ENCODE assay signal across 8 cellular contexts in genomic region chr16:87850009-87851006, GRCh38. TPM values are rescaled to one million over a fixed set of nuclear protein-coding genes. Genes with fewer than 3 reads are reported as not detected.
DNase-seq lines count a peak whose midpoint lies in the region; ATAC-seq, FAIRE-seq and TF ChIP-seq lines count a peak whose summit lies in the region.

No MANE protein-coding gene starts in this region.

- H3K9me2 ChIP-seq in PC-3 (replicated peaks; ENCODE audit: low read length): no peaks in the 10 kb centered on the region

- H2AFZ ChIP-seq in PC-3 (ENCODE audit: low read length): no peak overlapping the region

- BruUV-seq in PC-3 (replicated peaks; lab: Mats Ljungman, UMichigan): no TSS peak

- POLR2A ChIA-PET in PC-3 (lab: Charles Lee; ENCODE audit: unreplicated experiment): no interaction called here

- TF ChIP-seq CTCF in PC-3 (conservative IDR thresholded peaks at IDR 0.05; ENCODE audit: low read depth, low read length) (peak; percentile 83), fibroblast of mammary gland (conservative IDR thresholded peaks at IDR 0.05; ENCODE audit: control insufficient read depth, insufficient read depth, low read depth, low read length) (peak; percentile 78), ovary (IDR thresholded peaks at IDR 0.05) (peak; percentile 41 to 82 (median 81)), vagina (IDR thresholded peaks at IDR 0.05) (peak; percentile 82 to 86 (median 86))

- 50 to 52% (median 52%) methylated on average over 21 to 25 of the region's 25 CpGs for WGBS in ovary, 3 donors

- peaks cover 88% of the 10 kb centered on the region for H3K79me2 ChIP-seq in PC-3 (ENCODE audit: low read length)

- H4K20me1 ChIP-seq in PC-3 (ENCODE audit: low read length): peaks cover 3% of the 10 kb centered on the region; the same call in 1 of the 2 replicates

- peaks cover 50% of the 10 kb centered on the region for H3K36me3 ChIP-seq in PC-3 (ENCODE audit: low read depth, low read length)
- H3K36me3 ChIP-seq in ovary: no peaks in the 10 kb centered on the region
- no peaks in the 10 kb centered on the region for H3K36me3 ChIP-seq in vagina

- no peaks in the 10 kb centered on the region for H3F3A ChIP-seq in PC-3 (ENCODE audit: low read length, unreplicated experiment)

- CTCF ChIA-PET in PC-3 (lab: Charles Lee): interaction anchor here (0.8 to 1.8 kb wide), 3 partner anchors 15 to 71 kb away, joined by 3 to 5 read pairs (median 4); no protein-coding TSS in a partner anchor

- FAIRE-seq in GM19239 (lab: Jason Lieb, UNC): no peak

- no peak overlapping the region for H3K4me2 ChIP-seq in PC-3 (ENCODE audit: low read length)

- no peak overlapping the region for H3K27ac ChIP-seq in PC-3 (ENCODE audit: low read length)
- H3K27ac ChIP-seq in ovary: no peak overlapping the region
- H3K27ac ChIP-seq in vagina: no peak overlapping the region

- intact Hi-C loops in PC-3 (cut with micrococcal nuclease) (loop anchor here (2.0 to 5.0 kb wide), 2 partner anchors 20 to 73 kb away; no protein-coding TSS in a partner anchor), ovary (cut with DNase I) (loop anchor here in 2 of 4 donors (5.0 to 10.0 kb wide), 2 partner anchors 57 to 66 kb away; no protein-coding TSS in a partner anchor), vagina (cut with DNase I) (no loop called here)

- TF ChIP-seq POLR2A in ovary (IDR thresholded peaks at IDR 0.05): no peak
- no peak for TF ChIP-seq POLR2A in vagina (IDR thresholded peaks at IDR 0.05)

- H3K4me1 ChIP-seq in PC-3 (ENCODE audit: insufficient read depth, low read length) (peaks cover 24% of the 10 kb centered on the region), ovary (ENCODE audit: insufficient read depth) (peaks cover 2% of the 10 kb centered on the region), vagina (peaks cover 44% of the 10 kb centered on the region)

- H3K9me3 ChIP-seq in PC-3 (ENCODE audit: low read length): no peaks in the 10 kb centered on the region
- no peaks in the 10 kb centered on the region for H3K9me3 ChIP-seq in ovary
- H3K9me3 ChIP-seq in vagina: no peaks in the 10 kb centered on the region

- no peak for ATAC-seq in PC-3
- no peak for ATAC-seq in HG02798 (IDR thresholded peaks at IDR 0.05; ENCODE audit: poor library complexity, unreplicated experiment)

- H3K9ac ChIP-seq in PC-3 (ENCODE audit: low read length): no peak overlapping the region

- H3K27me3 ChIP-seq in PC-3 (ENCODE audit: low read length) (no peaks in the 10 kb centered on the region), ovary (no peaks in the 10 kb centered on the region), vagina (no peaks in the 10 kb centered on the region)

- TF ChIP-seq EP300 in ovary (IDR thresholded peaks at IDR 0.05): no peak

- in situ Hi-C loops in ACHN (cut with HindIII; ENCODE audit: low pct_ligation_motif_present, low pct_unique_long_range_greater_than_20kb, low sequenced_read_pairs): no loop called here

- peak; percentile 65 for DNase-seq in ACHN
- DNase-seq in GM19239 (ENCODE audit: insufficient read length, low spot score): peak; percentile 91
- peak; percentile 58 for DNase-seq in PC-3
- peak; percentile 61 for DNase-seq in activated T-helper 1 cell treated with Interleukin-2 at 50 U/mL for 16 hours (ENCODE audit: low read depth)
- DNase-seq in fibroblast of mammary gland (ENCODE audit: low read depth): peak; percentile 41
- DNase-seq in ovary: peak; percentile 37 to 72 (median 64)
- DNase-seq in vagina (ENCODE audit: extremely low spot score in 2 of 2): no peak

- H3K4me3 ChIP-seq in PC-3 (ENCODE audit: low read length): no peak overlapping the region
- H3K4me3 ChIP-seq in fibroblast of mammary gland (ENCODE audit: control insufficient read depth, low read depth, low read length): no peak overlapping the region
- H3K4me3 ChIP-seq in ovary: no peak overlapping the region
- H3K4me3 ChIP-seq in vagina: no peak overlapping the region

RNA-seq across cellular contexts. Expression of gene SLC7A5, which starts 19.0 kb away (rescaled TPM):
- total RNA-seq in PC-3 (2014; rRNA removed) (93.2 and 118 TPM in 2 replicates), ovary (10 to 100 TPM in 3 of 7 donors, 1 to 10 TPM in 4; 3.1 to 64.3 (median 9.2) TPM), vagina (22.8 TPM)
- 10 to 100 TPM in 1 of 2 donors, 1 to 10 TPM in 1; 3.7 to 20.8 TPM for polyA plus RNA-seq in ovary

Comparison
In these comparisons a context has a peak if more than half of its experiments do, and no peak if none do; other contexts are left out.
1. DNase-seq: peak in ACHN (single experiment), GM19239 (single experiment), PC-3 (single experiment), activated T-helper 1 cell treated with Interleukin-2 at 50 U/mL for 16 hours (single experiment), fibroblast of mammary gland (single experiment) and ovary (5 of 5); none in vagina (0 of 2).
2. Peak in every context shown above with its lines, with median percentiles within 50 percentile points of each other: CTCF ChIP-seq.